ENCODE assay signal across 11 cellular contexts in the genomic region with DNA sequence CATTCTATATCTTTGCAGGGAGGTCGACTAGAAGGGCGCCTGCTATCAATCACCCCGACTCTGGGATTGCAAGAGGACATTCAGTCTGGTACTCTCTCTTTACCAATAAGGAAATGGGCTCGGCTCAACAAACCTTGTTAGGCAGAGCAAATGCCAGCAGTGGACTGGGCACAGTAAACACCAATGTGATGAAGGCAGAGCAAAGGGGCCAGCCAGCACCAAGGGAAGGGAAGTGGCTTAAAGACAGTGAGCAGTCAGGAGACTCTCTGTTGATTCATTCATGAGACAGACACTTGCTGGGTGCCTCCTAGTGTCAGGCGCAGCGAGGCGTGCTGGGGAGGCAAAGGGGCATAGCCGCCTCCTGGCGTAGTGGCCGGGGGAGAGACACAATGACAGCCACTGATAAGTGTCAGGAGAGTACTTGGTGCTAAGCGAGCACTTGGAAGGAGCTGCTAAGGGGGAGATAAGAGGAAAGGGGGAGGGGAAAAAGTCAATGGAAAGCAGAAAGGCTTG. TPM values are rescaled to one million over a fixed set of nuclear protein-coding genes. Genes with fewer than 3 reads are reported as not detected.
A peak's percentile ranks its signal among the peaks of the same experiment; 100 is the strongest.
DNase-seq lines count a peak whose midpoint lies in the region; ATAC-seq and TF ChIP-seq lines count a peak whose summit lies in the region.
"Had no signal": no experiment of that assay in that cellular context is flagged by ENCODE, and none has a peak within 500 bp of the region (broad histone marks: within the 10 kb centered on the region; RNA-seq: fewer than 3 reads in every experiment).

No MANE protein-coding gene starts in this region.

- H2AFZ ChIP-seq in HCT116 (ENCODE audit: low read depth, low read length, poor library complexity, severe bottlenecking) (no peak overlapping the region), mammary epithelial cell (ENCODE audit: low read depth, low read length) (no peak overlapping the region)

- in situ Hi-C loops in mammary epithelial cell (cut with MboI; ENCODE audit: low sequenced_read_pairs in 2 of 2): loop anchor here in 1 of 2 donors (10.0 kb wide), 1 partner anchor 139 kb away; no protein-coding TSS in a partner anchor

- H3K4me1 ChIP-seq in HCT116 (ENCODE audit: control insufficient read depth in 1 of 2, insufficient read depth in 2 of 2, low read length in 2 of 2): peaks cover 15 to 50% of the 10 kb centered on the region in 2 experiments
- H3K4me1 ChIP-seq in mammary epithelial cell (ENCODE audit: insufficient read depth, low read length): peaks cover 69% of the 10 kb centered on the region

- no peaks in the 10 kb centered on the region for H3K9me2 ChIP-seq in HCT116 (ENCODE audit: insufficient read depth)

- H4K20me1 ChIP-seq in HCT116 (ENCODE audit: insufficient read depth) (no peaks in the 10 kb centered on the region), mammary epithelial cell (ENCODE audit: insufficient read depth, low read length) (no peaks in the 10 kb centered on the region)

- RAD21 ChIA-PET in HCT116 (lab: Charles Lee; ENCODE audit: low non-redundant PET in 1 of 2, low total read pairs in 2 of 2, uncharacterized antibody in 2 of 2, unreplicated experiment in 2 of 2): no interaction called here

- ATAC-seq in HCT116 (peak; percentile 65), GM21390 (IDR thresholded peaks at IDR 0.05; ENCODE audit: unreplicated experiment) (no peak)
- no peak for ATAC-seq in stimulated activated memory B cell treated with anti-CD40 and anti-IgM and Interleukin-4, amounts not matched to agents 10 μg/mL and 1 μg/mL and 100 μg/mL, for 72 hours

- CTCF ChIA-PET in HCT116 (lab: Charles Lee) (no interaction called here), mammary epithelial cell (lab: Charles Lee; ENCODE audit: low non-redundant PET) (no interaction called here)

- peaks cover 9% of the 10 kb centered on the region for H3K4me1 Mint-ChIP-seq in stimulated activated memory B cell treated with anti-CD40 and anti-IgM and Interleukin-4, amounts not matched to agents 10 μg/mL and 1 μg/mL and 100 μg/mL, for 72 hours

- H3K27me3 Mint-ChIP-seq in stimulated activated memory B cell treated with anti-CD40 and anti-IgM and Interleukin-4, amounts not matched to agents 10 μg/mL and 1 μg/mL and 100 μg/mL, for 72 hours: no peaks in the 10 kb centered on the region
- H3K27me3 Mint-ChIP-seq: activated naive CD4-positive, alpha-beta T cell treated with anti-CD3 and anti-CD28 coated beads, Interleukin-2, amount 50 U/mL, for 24 hours; IgD-negative memory B cell; memory B cell had no signal

- no peak for DNase-seq in HCT116 (ENCODE audit: low read depth, low spot score)
- peak; percentile 77 for DNase-seq in mammary epithelial cell
- peak; percentile 24 for DNase-seq in iris pigment epithelial cell (ENCODE audit: low read depth)
- DNase-seq in retina: peak; percentile 45
- no peak for DNase-seq in activated effector memory CD4-positive, alpha-beta T cell treated with anti-CD3 and anti-CD28 coated beads, Interleukin-2, amount 50 U/mL, for 16 hours
- DNase-seq in NCI-H1048 (lab: John Stamatoyannopoulos, UW): no peak

- WGBS in mammary epithelial cell (ENCODE audit: low coverage, missing lambda C conversion rate): 81% methylated on average over 4 of the region's 11 CpGs

- no peak for TF ChIP-seq POLR2A in HCT116 (IDR thresholded peaks at IDR 0.05; ENCODE audit: borderline replicate concordance, extremely low read depth, insufficient read depth, insufficient read length)

- peak overlapping the region in 1 of 2 experiments; percentile 46; a peak in 2 of 4 replicates for H3K4me3 ChIP-seq in HCT116 (replicated peaks in 1 of 2; ENCODE audit: low read depth in 1 of 2, low read length in 2 of 2)
- peak overlapping the region in 2 of 3 experiments; percentile 16 to 43 for H3K4me3 ChIP-seq in mammary epithelial cell (replicated peaks in 1 of 3; ENCODE audit: insufficient read depth in 1 of 3, low read depth in 2 of 3, low read length in 3 of 3)

- no peak for TF ChIP-seq RAD21 in HCT116 (IDR thresholded peaks at IDR 0.05; ENCODE audit: low read depth)

- H3K4me2 ChIP-seq in HCT116 (ENCODE audit: low read length) (peak overlapping the region; percentile 64), mammary epithelial cell (ENCODE audit: insufficient read depth, low read depth, low read length) (peak overlapping the region; percentile 84)

- dilution Hi-C loops in mammary epithelial cell (cut with HindIII; ENCODE audit: low sequenced_read_pairs): loop anchor here (5.0 kb wide), 1 partner anchor 64 kb away; no protein-coding TSS in a partner anchor

- H3K79me2 ChIP-seq in HCT116 (ENCODE audit: insufficient read depth, low read length) (no peaks in the 10 kb centered on the region), mammary epithelial cell (ENCODE audit: insufficient read depth, low read length) (peaks cover 66% of the 10 kb centered on the region)

- POLR2A ChIA-PET in HCT116 (lab: Charles Lee): interaction anchor here (0.9 kb wide), 1 partner anchor 258 kb away, joined by 3 read pairs; no protein-coding TSS in a partner anchor

- no peaks in the 10 kb centered on the region for H3K36me3 Mint-ChIP-seq in stimulated activated memory B cell treated with anti-CD40 and anti-IgM and Interleukin-4, amounts not matched to agents 10 μg/mL and 1 μg/mL and 100 μg/mL, for 72 hours
- H3K36me3 Mint-ChIP-seq: activated naive CD4-positive, alpha-beta T cell treated with anti-CD3 and anti-CD28 coated beads, Interleukin-2, amount 50 U/mL, for 24 hours had no signal

- H3K9ac ChIP-seq in HCT116 (ENCODE audit: low read length) (no peak overlapping the region), mammary epithelial cell (ENCODE audit: insufficient read depth, low read length) (peak overlapping the region; percentile 93)

- H3K27ac Mint-ChIP-seq in stimulated activated memory B cell treated with anti-CD40 and anti-IgM and Interleukin-4, amounts not matched to agents 10 μg/mL and 1 μg/mL and 100 μg/mL, for 72 hours: no peak overlapping the region
- H3K27ac Mint-ChIP-seq: activated naive CD4-positive, alpha-beta T cell treated with anti-CD3 and anti-CD28 coated beads, Interleukin-2, amount 50 U/mL, for 24 hours; IgD-negative memory B cell; memory B cell had no signal

- H3K27me3 ChIP-seq in HCT116 (ENCODE audit: insufficient read depth, low read length) (no peaks in the 10 kb centered on the region), mammary epithelial cell (ENCODE audit: insufficient read depth, low read length) (no peaks in the 10 kb centered on the region)

- TF ChIP-seq CTCF in HCT116 (IDR thresholded peaks at IDR 0.05 in 2 of 3, conservative IDR thresholded peaks at IDR 0.05 in 1 of 3; ENCODE audit: borderline replicate concordance in 1 of 3, insufficient read depth in 1 of 3, low read depth in 2 of 3, low read length in 2 of 3) (0 out of 6 replicates have a peak, but pooled peaks of 1 of the 3 experiments have one; percentile 0), mammary epithelial cell (conservative IDR thresholded peaks at IDR 0.05 in 1 of 2, IDR thresholded peaks at IDR 0.05 in 1 of 2; ENCODE audit: extremely low read depth in 1 of 2, insufficient read depth in 1 of 2, low read depth in 1 of 2, low read length in 2 of 2) (peak in 1 of 2 donors; percentile 14)

- intact Hi-C loops in HCT116 (cut with micrococcal nuclease): no loop called here
- intact Hi-C loops in mammary epithelial cell (cut with micrococcal nuclease): loop anchor here (5.0 kb wide), 2 partner anchors 146 to 1174 kb away; a partner anchor contains a TSS

- no peak overlapping the region for H3K4me3 Mint-ChIP-seq in stimulated activated memory B cell treated with anti-CD40 and anti-IgM and Interleukin-4, amounts not matched to agents 10 μg/mL and 1 μg/mL and 100 μg/mL, for 72 hours
- H3K4me3 Mint-ChIP-seq: activated naive CD4-positive, alpha-beta T cell treated with anti-CD3 and anti-CD28 coated beads, Interleukin-2, amount 50 U/mL, for 24 hours; IgD-negative memory B cell; memory B cell had no signal

- H3K9me3 Mint-ChIP-seq in stimulated activated memory B cell treated with anti-CD40 and anti-IgM and Interleukin-4, amounts not matched to agents 10 μg/mL and 1 μg/mL and 100 μg/mL, for 72 hours: no peaks in the 10 kb centered on the region
- H3K9me3 Mint-ChIP-seq: activated naive CD4-positive, alpha-beta T cell treated with anti-CD3 and anti-CD28 coated beads, Interleukin-2, amount 50 U/mL, for 24 hours; IgD-negative memory B cell; memory B cell had no signal

- BruUV-seq in HCT116 (replicated peaks; lab: Mats Ljungman, UMichigan) (no TSS peak), mammary epithelial cell (replicated peaks; lab: Mats Ljungman, UMichigan) (no TSS peak)

- H3K36me3 ChIP-seq in HCT116 (ENCODE audit: control insufficient read depth in 1 of 2, insufficient read depth in 2 of 2, low read length in 2 of 2) (no peaks in the 10 kb centered on the region), mammary epithelial cell (ENCODE audit: insufficient read depth, low read length) (no peaks in the 10 kb centered on the region)

- H3K9me3 ChIP-seq in HCT116 (ENCODE audit: control insufficient read depth in 1 of 2, insufficient read depth in 1 of 2, low read depth in 1 of 2, low read length in 2 of 2) (no peaks in the 10 kb centered on the region), mammary epithelial cell (replicated peaks; ENCODE audit: insufficient read depth, low read length) (no peaks in the 10 kb centered on the region)

- H3K27ac ChIP-seq in HCT116 (ENCODE audit: low read depth, low read length) (no peak overlapping the region), mammary epithelial cell (ENCODE audit: insufficient read depth, low read depth, low read length) (peak overlapping the region; percentile 95)

TF ChIP-seq in HCT116, 20 proteins besides CTCF, POLR2A, EP300 and RAD21:
- TF ChIP-seq CBX3 (IDR thresholded peaks at IDR 0.05; ENCODE audit: low read depth) (0 out of 2 replicates have a peak, but pooled peaks have one; percentile 51), POLR2AphosphoS5 (IDR thresholded peaks at IDR 0.05; ENCODE audit: low read depth, low read length) (no peak), FOSL1 (IDR thresholded peaks at IDR 0.05; ENCODE audit: low read depth) (peak; percentile 25; the same call in 1 of the 2 replicates), ZNF274 (IDR thresholded peaks at IDR 0.05; ENCODE audit: low read depth, low read length) (no peak), ELF1 (IDR thresholded peaks at IDR 0.05; ENCODE audit: borderline replicate concordance, low read depth) (no peak), SIN3A (IDR thresholded peaks at IDR 0.05; ENCODE audit: low read depth) (peak; percentile 39; the same call in 1 of the 2 replicates), CEBPB (IDR thresholded peaks at IDR 0.05; ENCODE audit: low read depth) (no peak), EGR1 (IDR thresholded peaks at IDR 0.05; ENCODE audit: low read depth) (no peak), JUND (IDR thresholded peaks at IDR 0.05) (peak; percentile 21; the same call in 1 of the 2 replicates)
- TF ChIP-seq, protein P1, sequence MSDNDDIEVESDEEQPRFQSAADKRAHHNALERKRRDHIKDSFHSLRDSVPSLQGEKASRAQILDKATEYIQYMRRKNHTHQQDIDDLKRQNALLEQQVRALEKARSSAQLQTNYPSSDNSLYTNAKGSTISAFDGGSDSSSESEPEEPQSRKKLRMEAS (IDR thresholded peaks at IDR 0.05): no peak

RNA-seq across cellular contexts. Expression of a gene that starts 34.1 kb away (rescaled TPM):
- total RNA-seq in HCT116 (2021; ENCODE audit: unreplicated experiment) (4.5 TPM), mammary epithelial cell (10 to 100 TPM in 1 of 2 donors, 1 to 10 TPM in 1; 1.3 to 22.7 TPM)
- polyA plus RNA-seq in HCT116 (2012): 2.7 and 3.7 TPM in 2 replicates
- polyA plus RNA-seq in mammary epithelial cell: 9.3 TPM
- polyA minus RNA-seq in mammary epithelial cell: 10.5 TPM

Comparison
In these comparisons a context has a peak if more than half of its experiments do, and no peak if none do; other contexts are left out.
1. DNase-seq: peak in mammary epithelial cell (single experiment), iris pigment epithelial cell (single experiment) and retina (single experiment); none in HCT116 (single experiment), activated effector memory CD4-positive, alpha-beta T cell treated with anti-CD3 and anti-CD28 coated beads, Interleukin-2, amount 50 U/mL, for 16 hours (single experiment) and NCI-H1048 (single experiment).